In genomic region chr1:19096036-19096833, GRCh38 we compare ENCODE assay signal across 8 cellular contexts.
DNase-seq lines count a peak whose midpoint lies in the region; ATAC-seq, FAIRE-seq and TF ChIP-seq lines count a peak whose summit lies in the region.

No MANE protein-coding gene starts in this region.

- intact Hi-C loops in upper lobe of right lung (cut with DNase I) = no loop called here

- no peaks in the 10 kb centered on the region for H3K9me1 ChIP-seq in keratinocyte (ENCODE audit: control insufficient read depth, extremely low read depth, insufficient read depth, low read length)

- H3K9me3 Mint-ChIP-seq in T-helper 2 cell treated with Interferon-gamma antibody and Interleukin-4, amounts not matched to agents 5 μg/mL and 100 μg/mL, for 36 hours = no peaks in the 10 kb centered on the region

- H2AFZ ChIP-seq in keratinocyte (ENCODE audit: control insufficient read depth, low read length) = no peak overlapping the region

- no peak overlapping the region for H3K9ac ChIP-seq in keratinocyte (ENCODE audit: control insufficient read depth, extremely low read depth, insufficient read depth, low read length)

- no peaks in the 10 kb centered on the region for H3K79me2 ChIP-seq in keratinocyte (ENCODE audit: control insufficient read depth, insufficient read depth, low read length)

- H3K9me3 ChIP-seq in A549 (no peaks in the 10 kb centered on the region), keratinocyte (ENCODE audit: control insufficient read depth, low read depth, low read length) (no peaks in the 10 kb centered on the region), upper lobe of right lung (no peaks in the 10 kb centered on the region)

- H3K4me3 ChIP-seq in A549 = no peak overlapping the region
- no peak overlapping the region for H3K4me3 ChIP-seq in astrocyte of the cerebellum (ENCODE audit: low read depth, low read length)
- no peak overlapping the region for H3K4me3 ChIP-seq in keratinocyte (ENCODE audit: control insufficient read depth in 2 of 3, extremely low read depth in 1 of 3, insufficient read depth in 2 of 3, low read depth in 1 of 3, low read length in 3 of 3)
- H3K4me3 ChIP-seq in upper lobe of right lung = no peak overlapping the region

- H3K27ac Mint-ChIP-seq in T-helper 2 cell treated with Interferon-gamma antibody and Interleukin-4, amounts not matched to agents 5 μg/mL and 100 μg/mL, for 36 hours = no peak overlapping the region

- H3K4me1 ChIP-seq in A549 = peaks cover 15% of the 10 kb centered on the region
- peaks cover 3% of the 10 kb centered on the region for H3K4me1 ChIP-seq in keratinocyte (ENCODE audit: control insufficient read depth, extremely low read depth, insufficient read depth, low read length)
- H3K4me1 ChIP-seq in upper lobe of right lung = peaks cover 3% of the 10 kb centered on the region

- no peaks in the 10 kb centered on the region for H3K27me3 Mint-ChIP-seq in T-helper 2 cell treated with Interferon-gamma antibody and Interleukin-4, amounts not matched to agents 5 μg/mL and 100 μg/mL, for 36 hours (ENCODE audit: low read depth)

- no peaks in the 10 kb centered on the region for H4K20me1 ChIP-seq in keratinocyte (ENCODE audit: control insufficient read depth, extremely low read depth, insufficient read depth, low read length)

- CTCF ChIA-PET in A549 (lab: Yijun Ruan, JAX) = interaction anchor here (0.6 to 15.2 kb wide), 42 partner anchors 8 to 499 kb away, joined by 3 to 319 read pairs (median 5); partner anchors contain the start of gene ALDH4A1

- no peak overlapping the region for H3K4me3 Mint-ChIP-seq in T-helper 2 cell treated with Interferon-gamma antibody and Interleukin-4, amounts not matched to agents 5 μg/mL and 100 μg/mL, for 36 hours

- H3K27me3 ChIP-seq in keratinocyte (ENCODE audit: control insufficient read depth, extremely low read depth, insufficient read depth, low read length) (no peaks in the 10 kb centered on the region), upper lobe of right lung (no peaks in the 10 kb centered on the region)

- H3K36me3 Mint-ChIP-seq in T-helper 2 cell treated with Interferon-gamma antibody and Interleukin-4, amounts not matched to agents 5 μg/mL and 100 μg/mL, for 36 hours (ENCODE audit: low read depth) = peaks cover 50% of the 10 kb centered on the region

- TF ChIP-seq CTCF in A549 (IDR thresholded peaks at IDR 0.05) (peak; percentile 69), astrocyte of the cerebellum (IDR thresholded peaks at IDR 0.05; ENCODE audit: low read depth, low read length, missing control alignments) (peak; percentile 58), keratinocyte (optimal IDR thresholded peaks at IDR 0.05 in 1 of 3, IDR thresholded peaks at IDR 0.05 in 1 of 3, conservative IDR thresholded peaks at IDR 0.05 in 1 of 3; ENCODE audit: extremely low read depth in 1 of 3, insufficient read depth in 2 of 3, low read length in 3 of 3) (peak; percentile 74 to 96 (median 84)), upper lobe of right lung (IDR thresholded peaks at IDR 0.05) (peak; percentile 50), GM13976 (IDR thresholded peaks at IDR 0.05; ENCODE audit: borderline replicate concordance, control extremely low read depth, extremely low read depth, insufficient read depth, missing control alignments) (no peak)

- ATAC-seq in A549 (peak; percentile 93 to 94), upper lobe of right lung (peak; percentile 91), HG03571 (IDR thresholded peaks at IDR 0.05; ENCODE audit: unreplicated experiment) (no peak)

- no peak for FAIRE-seq in A549 (lab: Jason Lieb, UNC)
- FAIRE-seq in keratinocyte (lab: Jason Lieb, UNC) = peak; percentile 84

- POLR2A ChIA-PET in A549 (lab: Yijun Ruan, JAX) = interaction anchor here (0.6 to 0.7 kb wide), 2 partner anchors 55 to 150 kb away, joined by 3 to 6 read pairs; no protein-coding TSS in a partner anchor

- TF ChIP-seq EP300 in A549 (IDR thresholded peaks at IDR 0.05) = no peak

- no peak for TF ChIP-seq POLR2A in A549 (IDR thresholded peaks at IDR 0.05; ENCODE audit: low read length)

- no peaks in the 10 kb centered on the region for H3K4me1 Mint-ChIP-seq in T-helper 2 cell treated with Interferon-gamma antibody and Interleukin-4, amounts not matched to agents 5 μg/mL and 100 μg/mL, for 36 hours (ENCODE audit: low read depth)

- H3K4me2 ChIP-seq in A549 (no peak overlapping the region), keratinocyte (ENCODE audit: control insufficient read depth, extremely low read depth, insufficient read depth, low read depth, low read length) (no peak overlapping the region)

- H3K36me3 ChIP-seq in keratinocyte (ENCODE audit: control insufficient read depth in 2 of 2, extremely low read depth in 1 of 2, insufficient read depth in 2 of 2, low read length in 2 of 2) (peaks cover 64 to 85% of the 10 kb centered on the region in 2 experiments), upper lobe of right lung (peaks cover 100% of the 10 kb centered on the region)

- in situ Hi-C loops in astrocyte of the cerebellum (cut with HindIII; ENCODE audit: low sequenced_read_pairs) = loop anchor here (5.0 to 10.0 kb wide), 2 partner anchors 76 to 191 kb away; partner anchors contain the start of gene ALDH4A1
- in situ Hi-C loops in GM13976 (cut with MboI; ENCODE audit: low sequenced_read_pairs, unreplicated experiment) = loop anchor here (25.0 kb wide), 1 partner anchor 184 kb away; the partner anchor contains the start of gene ALDH4A1

- peak; percentile 88 to 90 for TF ChIP-seq RAD21 in A549 (conservative IDR thresholded peaks at IDR 0.05 in 1 of 2, IDR thresholded peaks at IDR 0.05 in 1 of 2)

- 36% methylated on average over 7 of the region's 7 CpGs for WGBS in A549 (ENCODE audit: missing lambda C conversion rate)

- DNase-seq in A549 (ENCODE audit: low read depth in 1 of 2, low spot score in 1 of 2) = peak; percentile 56 to 71
- peak; percentile 19 for DNase-seq in H4 (ENCODE audit: low spot score)
- no peak for DNase-seq in astrocyte of the cerebellum (ENCODE audit: low read depth)
- no peak for DNase-seq in keratinocyte (ENCODE audit: low read depth, low spot score)
- DNase-seq in upper lobe of right lung = no peak
- DNase-seq in T-helper 2 cell treated with Interferon-gamma antibody and Interleukin-4, amounts not matched to agents 5 μg/mL and 100 μg/mL, for 36 hours (ENCODE audit: low spot score) = no peak
- DNase-seq in GM13976 (ENCODE audit: low spot score) = no peak

- H3K27ac ChIP-seq in A549 (peak overlapping the region; percentile 4 to 71; a peak in 5 of 6 replicates), keratinocyte (ENCODE audit: control insufficient read depth, insufficient read depth, low read length) (no peak overlapping the region), upper lobe of right lung (no peak overlapping the region)

- dilution Hi-C loops in keratinocyte (cut with MboI; ENCODE audit: extremely low pct_ligation_motif_present, low sequenced_read_pairs) = no loop called here

TF ChIP-seq in A549, 52 proteins besides CTCF, POLR2A, EP300 and RAD21:
- no peak for TF ChIP-seq GATA3 (IDR thresholded peaks at IDR 0.05; ENCODE audit: borderline replicate concordance)
- TF ChIP-seq SMC3 (IDR thresholded peaks at IDR 0.05) = peak; percentile 83

Comparison
In these comparisons a context has a peak if more than half of its experiments do, and no peak if none do; other contexts are left out.
1. DNase-seq: peak in A549 (2 of 2) and H4 (single experiment); none in astrocyte of the cerebellum (single experiment), keratinocyte (single experiment), upper lobe of right lung (single experiment), T-helper 2 cell treated with Interferon-gamma antibody and Interleukin-4, amounts not matched to agents 5 μg/mL and 100 μg/mL, for 36 hours (single experiment) and GM13976 (single experiment).
2. H3K27ac ChIP-seq: peak in A549 (2 of 2); none in keratinocyte (single experiment) and upper lobe of right lung (single experiment).